Comparison of ENCODE assay signal across 6 cellular contexts in the genomic region with DNA sequence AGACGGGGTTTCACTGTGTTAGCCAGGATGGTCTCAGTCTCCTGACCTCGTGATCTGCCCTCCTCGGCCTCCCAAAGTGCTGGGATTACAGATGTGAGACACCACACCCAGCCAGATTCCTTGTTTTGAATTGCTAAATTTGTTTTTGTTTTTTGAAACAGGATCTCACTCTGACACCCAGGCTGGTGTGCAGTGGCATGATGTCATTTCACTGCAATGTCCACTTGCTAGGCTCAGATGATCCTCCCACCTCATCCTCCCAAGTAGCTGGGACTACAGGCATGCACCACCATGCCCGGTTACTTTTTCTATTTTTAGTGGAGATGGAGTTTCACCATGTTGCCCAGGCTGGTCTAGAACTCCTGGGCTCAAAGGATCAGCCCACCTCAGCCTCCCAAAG. TPM values are rescaled to one million over a fixed set of nuclear protein-coding genes. Genes with fewer than 3 reads are reported as not detected.
"Had no signal": no experiment of that assay in that cellular context is flagged by ENCODE, and none has a peak within 500 bp of the region (broad histone marks: within the 10 kb centered on the region; RNA-seq: fewer than 3 reads in every experiment).

No MANE protein-coding gene starts in this region.

RNA-seq across cellular contexts. Expression of gene OGN, which starts 6.8 kb away (rescaled TPM):
- total RNA-seq: activated CD4-positive, alpha-beta memory T cell treated with anti-CD3 and anti-CD28 coated beads for 36 hours; activated naive CD4-positive, alpha-beta T cell treated with anti-CD3 and anti-CD28 coated beads, Interleukin-2, amount 50 U/mL, for 72 hours; activated T-cell treated with anti-CD3 and anti-CD28 coated beads, Interleukin-2, amount 50 U/mL, for 4 hours; SJCRH30; T-helper 2 cell treated with Interferon-gamma antibody and Interleukin-4, amounts not matched to agents 100 ng/mL and 5 ng/mL, for 36 hours had no signal

RNA-seq across cellular contexts. Expression of gene OMD, which starts 13.1 kb away (rescaled TPM):
- total RNA-seq: activated CD4-positive, alpha-beta memory T cell treated with anti-CD3 and anti-CD28 coated beads for 36 hours; activated CD4-positive, alpha-beta T cell treated with anti-CD3 and anti-CD28 coated beads, Interleukin-2, amount 10 ng/mL, durations not matched to agents 7 days and 5 days; activated naive CD4-positive, alpha-beta T cell treated with anti-CD3 and anti-CD28 coated beads, Interleukin-2, amount 50 U/mL, for 72 hours; activated T-cell treated with anti-CD3 and anti-CD28 coated beads, Interleukin-2, amount 50 U/mL, for 4 hours; T-helper 2 cell treated with Interferon-gamma antibody and Interleukin-4, amounts not matched to agents 100 ng/mL and 5 ng/mL, for 36 hours had no signal
